Comparison of ENCODE assay signal across 8 cellular contexts in genomic region chr19:38849147-38849745, GRCh38. TPM values are rescaled to one million over a fixed set of nuclear protein-coding genes. Genes with fewer than 3 reads are reported as not detected.
DNase-seq lines count a peak whose midpoint lies in the region; ATAC-seq, FAIRE-seq and TF ChIP-seq lines count a peak whose summit lies in the region.

No MANE protein-coding gene starts in this region.

- H3K27me3 ChIP-seq in ascending aorta (no peaks in the 10 kb centered on the region), right cardiac atrium (ENCODE audit: control insufficient read depth, insufficient read depth) (no peaks in the 10 kb centered on the region)

- no peak for TF ChIP-seq CTCF in ascending aorta (IDR thresholded peaks at IDR 0.05)

- intact Hi-C loops in ascending aorta (cut with DNase I), result loop anchor here (1.0 to 5.0 kb wide), 2 partner anchors 81 to 117 kb away; partner anchors contain the start of genes MRPS12 and SARS2
- intact Hi-C loops in right cardiac atrium (cut with DNase I), result loop anchor here in 1 of 4 donors (2.0 kb wide), 1 partner anchor 16 kb away; no protein-coding TSS in a partner anchor

- DNase-seq in G401 (ENCODE audit: low spot score) (peak; percentile 88), NCI-H2029 treated with DMSO at 0.1 percent for 48 hours (lab: John Stamatoyannopoulos, UW) (peak; percentile 85), T-helper 22 cell (ENCODE audit: low read depth) (peak; percentile 93), ascending aorta (ENCODE audit: low spot score in 2 of 2) (peak; percentile 82 to 97), right cardiac atrium (peak; percentile 98 to 99 (median 99)), putamen (ENCODE audit: low spot score) (peak; percentile 93), urothelium cell line (ENCODE audit: low spot score) (peak; percentile 97)

- in situ Hi-C loops in G401 (cut with HindIII; ENCODE audit: low sequenced_read_pairs), result no loop called here

- H3K27ac ChIP-seq in ascending aorta, result peak overlapping the region; percentile 98 to 100
- H3K27ac ChIP-seq in right cardiac atrium (ENCODE audit: low read length), result peak overlapping the region; percentile 99

- peaks cover 16 to 41% of the 10 kb centered on the region in 2 donors for H3K4me1 ChIP-seq in ascending aorta
- H3K4me1 ChIP-seq in right cardiac atrium (ENCODE audit: control insufficient read depth, insufficient read depth, low read length), result peaks cover 8% of the 10 kb centered on the region

- H3K36me3 ChIP-seq in ascending aorta, result peaks cover 33 to 34% of the 10 kb centered on the region in 2 donors

- no peaks in the 10 kb centered on the region for H3K9me3 ChIP-seq in ascending aorta
- no peaks in the 10 kb centered on the region for H3K9me3 ChIP-seq in right cardiac atrium (ENCODE audit: control insufficient read depth, low read length)

- ATAC-seq in HG02938 (IDR thresholded peaks at IDR 0.05; ENCODE audit: unreplicated experiment) (peak; percentile 14), right cardiac atrium (peak; percentile 55 to 62)

- H3K4me3 ChIP-seq in ascending aorta (peak overlapping the region; percentile 81 to 98), right cardiac atrium (ENCODE audit: low read length) (peak overlapping the region; percentile 68)

- FAIRE-seq in urothelium cell line (lab: Jason Lieb, UNC), result no peak

- under 1% methylated on average over 57 of the region's 57 CpGs for WGBS in right cardiac atrium

RNA-seq across cellular contexts. Expression of gene HNRNPL, which starts 0.5 kb away (rescaled TPM):
- total RNA-seq in G401 (2014; rRNA removed; shearing (Covaris generic)), result 600 and 749 TPM in 2 replicates
- total RNA-seq in ascending aorta, result 110 TPM
- total RNA-seq in right cardiac atrium, result 100 to 1,000 TPM; 146 to 206 (median 178) TPM
- 131 TPM for polyA plus RNA-seq in right cardiac atrium

RNA-seq across cellular contexts. Expression of gene ECH1, which starts 17.7 kb away (rescaled TPM):
- 210 and 267 TPM in 2 replicates for total RNA-seq in G401 (2014; rRNA removed; shearing (Covaris generic))
- total RNA-seq in ascending aorta (67.6 TPM), right cardiac atrium (100 to 1,000 TPM; 403 to 585 (median 523) TPM)
- 1,015 TPM for polyA plus RNA-seq in right cardiac atrium

RNA-seq across cellular contexts. Expression of gene RINL, which starts 28.8 kb away (rescaled TPM):
- 5.6 and 7.3 TPM in 2 replicates for total RNA-seq in G401 (2014; rRNA removed; shearing (Covaris generic))
- total RNA-seq in ascending aorta (7.0 TPM), right cardiac atrium (1 to 10 TPM; 3.1 to 4.6 (median 3.5) TPM)
- polyA plus RNA-seq in right cardiac atrium, result 7.2 TPM

RNA-seq across cellular contexts. Expression of gene LGALS4, which starts 36.5 kb away (rescaled TPM):
- not detected in 2 replicates for total RNA-seq in G401 (2014; rRNA removed; shearing (Covaris generic))
- total RNA-seq in ascending aorta (not detected), right cardiac atrium (1 to 10 TPM in 2 of 4 donors, under 1 TPM in 2; 0.56 to 1.2 (median 0.85) TPM)
- polyA plus RNA-seq in right cardiac atrium, result 0.45 TPM

RNA-seq across cellular contexts. Expression of gene SIRT2, which starts 50.2 kb away (rescaled TPM):
- total RNA-seq in G401 (2014; rRNA removed; shearing (Covaris generic)), result 114 and 122 TPM in 2 replicates
- total RNA-seq in ascending aorta (53.1 TPM), right cardiac atrium (10 to 100 TPM; 57.6 to 75.9 (median 60.3) TPM)
- polyA plus RNA-seq in right cardiac atrium, result 96.5 TPM

Comparison
In these comparisons a context has a peak if more than half of its experiments do, and no peak if none do; other contexts are left out.
1. Peak in every context shown above with its lines: DNase-seq, ATAC-seq, H3K4me3 ChIP-seq and H3K27ac ChIP-seq.